ENCODE assay signal across 1 cellular context in the genomic region with DNA sequence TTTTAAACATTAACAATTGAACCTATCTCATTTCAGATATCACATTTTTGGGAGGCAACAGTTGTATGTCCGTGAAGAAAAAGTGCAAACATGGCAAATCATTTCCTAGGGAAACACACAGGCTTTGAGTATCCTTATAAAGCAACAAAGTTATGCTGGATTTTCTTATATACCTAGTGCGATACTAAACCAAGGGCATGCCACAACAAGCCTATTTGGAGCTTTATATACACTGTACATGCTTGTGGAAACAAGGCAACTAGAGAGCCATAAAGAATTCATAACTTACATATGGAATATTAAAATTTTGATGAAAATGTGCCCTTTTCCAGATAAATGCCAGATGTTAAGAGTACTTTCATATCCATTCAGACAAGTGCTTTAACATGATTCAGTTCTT.
TF ChIP-seq lines count a peak whose summit lies in the region.

No MANE protein-coding gene starts in this region.

TF ChIP-seq in IMR-90, 13 proteins besides CTCF, POLR2A, EP300 and RAD21 (continued from another document):
- TF ChIP-seq, protein P1, sequence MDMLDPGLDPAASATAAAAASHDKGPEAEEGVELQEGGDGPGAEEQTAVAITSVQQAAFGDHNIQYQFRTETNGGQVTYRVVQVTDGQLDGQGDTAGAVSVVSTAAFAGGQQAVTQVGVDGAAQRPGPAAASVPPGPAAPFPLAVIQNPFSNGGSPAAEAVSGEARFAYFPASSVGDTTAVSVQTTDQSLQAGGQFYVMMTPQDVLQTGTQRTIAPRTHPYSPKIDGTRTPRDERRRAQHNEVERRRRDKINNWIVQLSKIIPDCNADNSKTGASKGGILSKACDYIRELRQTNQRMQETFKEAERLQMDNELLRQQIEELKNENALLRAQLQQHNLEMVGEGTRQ (IDR thresholded peaks at IDR 0.05; ENCODE audit: low read depth, low read length): no peak
